9 cellular contexts compared by ENCODE assay signal in the genomic region with DNA sequence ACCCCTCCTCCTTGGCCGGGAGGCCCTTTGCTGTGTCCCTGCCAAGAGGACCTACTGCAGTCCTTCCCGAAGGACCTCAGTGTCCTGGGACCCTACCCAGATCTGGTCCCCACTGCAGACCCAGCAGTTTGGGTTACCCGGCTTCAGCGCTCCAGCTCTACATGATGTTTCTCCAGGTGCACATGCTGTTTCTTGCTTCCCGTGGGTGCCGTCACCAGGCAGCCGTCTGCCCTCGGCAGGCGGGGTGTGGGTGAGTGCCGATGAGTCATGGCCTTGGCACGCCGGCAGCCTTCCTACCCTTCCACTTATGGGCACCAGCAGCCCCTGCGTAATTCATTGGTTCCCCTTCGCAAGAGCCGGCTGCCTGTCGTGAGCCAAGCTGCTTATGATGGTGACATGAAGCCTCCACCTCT.
DNase-seq lines count a peak whose midpoint lies in the region; ATAC-seq and TF ChIP-seq lines count a peak whose summit lies in the region.
"Had no signal": no experiment of that assay in that cellular context is flagged by ENCODE, and none has a peak within 500 bp of the region (broad histone marks: within the 10 kb centered on the region; RNA-seq: fewer than 3 reads in every experiment).

No MANE protein-coding gene starts in this region.

- ATAC-seq in GM18502 (IDR thresholded peaks at IDR 0.05; ENCODE audit: poor library complexity, unreplicated experiment) (no peak), GM21526 (IDR thresholded peaks at IDR 0.05; ENCODE audit: low FRiP score, unreplicated experiment) (no peak)

- H3K4me1 ChIP-seq in ovary (ENCODE audit: insufficient read depth), result peaks cover 1% of the 10 kb centered on the region

- 42 to 52% (median 45%) methylated on average over 16 of the region's 16 CpGs for WGBS in ovary, 3 donors

- no peak for TF ChIP-seq EP300 in ovary (IDR thresholded peaks at IDR 0.05)

- no peaks in the 10 kb centered on the region for H3K27me3 ChIP-seq in ovary
- H3K27me3 ChIP-seq: cardiac muscle cell had no signal

- no peaks in the 10 kb centered on the region for H3K36me3 ChIP-seq in ovary

- TF ChIP-seq CTCF in ovary (IDR thresholded peaks at IDR 0.05), result no peak

- H3K4me3 ChIP-seq in ovary, result no peak overlapping the region
- H3K4me3 ChIP-seq: cardiac muscle cell had no signal

- DNase-seq in Caki2 (ENCODE audit: low read depth) (peak; percentile 90), NCI-H226 (peak; percentile 80), epithelial cell of prostate (ENCODE audit: low read depth, low spot score) (peak; percentile 87), ovary (peak in 3 of 5 donors; percentile 51 to 67 (median 53)), NCI-H1436 (lab: John Stamatoyannopoulos, UW) (no peak), retina (no peak)

- H3K27ac ChIP-seq in epithelial cell of prostate (peak overlapping the region; percentile 76), ovary (no peak overlapping the region)
- H3K27ac ChIP-seq: cardiac muscle cell had no signal

- H3K9me3 ChIP-seq in ovary, result no peaks in the 10 kb centered on the region

- in situ Hi-C loops in Caki2 (cut with HindIII; ENCODE audit: low pct_unique_long_range_greater_than_20kb, low sequenced_read_pairs), result no loop called here

- intact Hi-C loops in ovary (cut with DNase I), result loop anchor here in 3 of 4 donors (1.0 to 10.0 kb wide), 3 partner anchors 102 to 327 kb away; partner anchors contain the start of gene BCR (in 1 of the 3)

- TF ChIP-seq POLR2A in ovary (IDR thresholded peaks at IDR 0.05), result no peak

Comparison
In these comparisons a context has a peak if more than half of its experiments do, and no peak if none do; other contexts are left out.
1. DNase-seq: peak in Caki2 (single experiment), NCI-H226 (single experiment), epithelial cell of prostate (single experiment) and ovary (3 of 5); none in NCI-H1436 (single experiment) and retina (single experiment).